Comparison of ENCODE assay signal across 22 cellular contexts in the genomic region with DNA sequence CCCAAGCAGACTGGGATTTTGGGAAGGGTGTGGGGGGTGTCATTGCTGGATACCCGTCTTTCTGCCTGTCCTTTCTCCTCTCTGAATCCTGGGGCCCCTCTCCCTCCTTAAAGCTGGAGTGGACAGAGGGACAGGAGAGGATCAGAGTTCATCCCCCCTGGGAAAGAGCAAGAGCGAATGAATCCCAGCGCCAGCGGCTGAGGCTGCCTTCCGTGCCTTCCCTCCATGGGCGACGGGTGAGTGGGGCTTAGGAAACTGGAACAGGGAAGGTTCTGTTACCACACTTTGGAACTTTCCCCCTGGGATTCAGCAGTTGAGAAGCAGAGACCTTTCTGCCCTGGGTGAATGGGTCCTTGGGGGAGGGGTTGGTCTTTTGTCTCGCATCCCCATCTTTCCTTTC. TPM values are rescaled to one million over a fixed set of nuclear protein-coding genes. Genes with fewer than 3 reads are reported as not detected.
DNase-seq lines count a peak whose midpoint lies in the region; ATAC-seq, FAIRE-seq and TF ChIP-seq lines count a peak whose summit lies in the region.
"Had no signal": no experiment of that assay in that cellular context is flagged by ENCODE, and none has a peak within 500 bp of the region (broad histone marks: within the 10 kb centered on the region; RNA-seq: fewer than 3 reads in every experiment).

No MANE protein-coding gene starts in this region.

- H4K20me1 ChIP-seq in H1 (replicated peaks in 1 of 2; ENCODE audit: control insufficient read depth in 1 of 2, insufficient read depth in 2 of 2, low read length in 2 of 2), result no peaks in the 10 kb centered on the region

- no peaks in the 10 kb centered on the region for H3K79me2 ChIP-seq in H1 (ENCODE audit: control insufficient read depth in 1 of 2, insufficient read depth in 2 of 2, low read length in 2 of 2)

- H4K91ac ChIP-seq in H1 (replicated peaks; ENCODE audit: insufficient read length, low read length), result no peak overlapping the region
- H4K91ac ChIP-seq in neuronal stem cell (ENCODE audit: low read depth, low read length, poor library complexity), result no peak overlapping the region

- H3K14ac ChIP-seq in H1 (ENCODE audit: insufficient read length) (peak overlapping the region; percentile 12), neuronal stem cell (ENCODE audit: low read length) (no peak overlapping the region)

- peak overlapping the region; percentile 41 for H3K27ac Mint-ChIP-seq in activated naive CD4-positive, alpha-beta T cell treated with anti-CD3 and anti-CD28 coated beads, Interleukin-2, amount 50 U/mL, for 24 hours
- H3K27ac Mint-ChIP-seq: B cell; CD4-positive, alpha-beta T cell had no signal

- H3K23ac ChIP-seq in H1 (ENCODE audit: insufficient read length) (no peak overlapping the region), neuronal stem cell (ENCODE audit: low read depth, low read length, poor library complexity) (no peak overlapping the region)

- H2BK5ac ChIP-seq in H1 (ENCODE audit: low read depth, low read length) (no peak overlapping the region; the same call in 1 of the 2 replicates), neuronal stem cell (ENCODE audit: low read length) (no peak overlapping the region)

- no peak overlapping the region for H2BK20ac ChIP-seq in H1 (ENCODE audit: low read length)

- H3K23me2 ChIP-seq in H1 (ENCODE audit: low read depth, low read length), result no peaks in the 10 kb centered on the region

- H2BK120ac ChIP-seq in H1 (replicated peaks; ENCODE audit: low read depth, low read length) (no peak overlapping the region), neuronal stem cell (ENCODE audit: low read depth, low read length) (no peak overlapping the region)

- ATAC-seq in GM21423 (IDR thresholded peaks at IDR 0.05; ENCODE audit: unreplicated experiment) (no peak), HG03280 (IDR thresholded peaks at IDR 0.05; ENCODE audit: unreplicated experiment) (no peak)
- ATAC-seq: PC-3 had no signal

- H3K18ac ChIP-seq in H1 (ENCODE audit: extremely low read depth, low read length), result no peak overlapping the region; the same call in 1 of the 2 replicates
- peak overlapping the region; percentile 71 for H3K18ac ChIP-seq in neuronal stem cell (ENCODE audit: low read length)

- H3K36me3 Mint-ChIP-seq in activated naive CD4-positive, alpha-beta T cell treated with anti-CD3 and anti-CD28 coated beads, Interleukin-2, amount 50 U/mL, for 24 hours, result no peaks in the 10 kb centered on the region

- CTCF ChIA-PET in H1 (lab: Charles Lee; ENCODE audit: partially characterized antibody), result no interaction called here

- no peak for DNase-seq in activated naive CD4-positive, alpha-beta T cell (lab: John Stamatoyannopoulos, UW)
- no peak for DNase-seq in H1 (ENCODE audit: low read depth in 1 of 2, low spot score in 2 of 2)
- no peak for DNase-seq in neuronal stem cell (ENCODE audit: low spot score)
- no peak for DNase-seq in activated CD4-positive, alpha-beta T cell treated with anti-CD3 and anti-CD28 coated beads, Interleukin-2, amount 50 U/mL, for 48 hours
- DNase-seq in COLO829 (ENCODE audit: low spot score), result no peak
- DNase-seq: Calu3; CD4-positive, alpha-beta T cell; DMS53; KBM-7; MV-4-11; NCI-H1417; NCI-H187; NCI-H2227 treated with DMSO at 0.1 percent for 48 hours; NCI-H524; PC-3; RPMI8226 had no signal

- no peak overlapping the region for H3K56ac ChIP-seq in H1 (replicated peaks; ENCODE audit: insufficient read length, low read depth, low read length)

- H3K27me3 ChIP-seq in H1 (replicated peaks in 1 of 4; ENCODE audit: control insufficient read depth in 3 of 4, extremely low read depth in 1 of 4, insufficient read depth in 3 of 4, low read length in 3 of 4) (peaks cover 0 to 2% (median 0%) of the 10 kb centered on the region in 4 experiments; a peak in 1 of 7 replicates), neuronal stem cell (ENCODE audit: control insufficient read depth in 3 of 3, insufficient read depth in 3 of 3, low read depth in 1 of 3, low read length in 3 of 3) (peaks cover 0 to 4% (median 0%) of the 10 kb centered on the region in 3 experiments)

- H2AK5ac ChIP-seq in H1 (ENCODE audit: low read depth, low read length) (no peak overlapping the region), neuronal stem cell (ENCODE audit: low read depth, low read length) (no peak overlapping the region)

- H2AFZ ChIP-seq in H1 (ENCODE audit: low read length) (peak overlapping the region; percentile 76), neuronal stem cell (ENCODE audit: low read length) (peak overlapping the region; percentile 51)

- H3K4me3 Mint-ChIP-seq in activated naive CD4-positive, alpha-beta T cell treated with anti-CD3 and anti-CD28 coated beads, Interleukin-2, amount 50 U/mL, for 24 hours, result no peak overlapping the region
- H3K4me3 Mint-ChIP-seq: B cell; CD4-positive, alpha-beta T cell had no signal

- no peaks in the 10 kb centered on the region for H3K4me1 Mint-ChIP-seq in activated naive CD4-positive, alpha-beta T cell treated with anti-CD3 and anti-CD28 coated beads, Interleukin-2, amount 50 U/mL, for 24 hours

- H3K79me1 ChIP-seq in H1 (ENCODE audit: low read depth, low read length) (no peaks in the 10 kb centered on the region), neuronal stem cell (ENCODE audit: low read depth, low read length) (no peaks in the 10 kb centered on the region)

- H3K4me3 ChIP-seq in H1 (ENCODE audit: extremely low read depth in 1 of 4, insufficient read depth in 2 of 4, low read depth in 3 of 4, low read length in 4 of 4), result no peak overlapping the region
- no peak overlapping the region for H3K4me3 ChIP-seq in neuronal stem cell (ENCODE audit: low read length in 2 of 2)

- POLR2A ChIA-PET in H1 (lab: Charles Lee; ENCODE audit: partially characterized antibody), result no interaction called here

- H3K4me1 ChIP-seq in H1 (replicated peaks in 1 of 4; ENCODE audit: control insufficient read depth in 3 of 4, insufficient read depth in 4 of 4, low read length in 3 of 4) (peaks cover 0 to 7% (median 4%) of the 10 kb centered on the region in 4 experiments; a peak in 5 of 7 replicates), neuronal stem cell (ENCODE audit: control insufficient read depth in 2 of 2, insufficient read depth in 1 of 2, low read depth in 1 of 2, low read length in 2 of 2) (peaks cover 4 to 10% of the 10 kb centered on the region in 2 donors)

- no peak overlapping the region for H2BK15ac ChIP-seq in H1 (ENCODE audit: low read length)
- H2BK15ac ChIP-seq in neuronal stem cell (ENCODE audit: low read length), result no peak overlapping the region

- H4K5ac ChIP-seq in H1 (ENCODE audit: insufficient read length, low read depth, low read length), result no peak overlapping the region

- H3K27ac ChIP-seq in H1 (ENCODE audit: low read depth, low read length) (no peak overlapping the region), neuronal stem cell (replicated peaks; ENCODE audit: low read length) (no peak overlapping the region)

- H2BK12ac ChIP-seq in H1 (ENCODE audit: low read depth, low read length) (peak overlapping the region; percentile 39; the same call in 1 of the 2 replicates), neuronal stem cell (ENCODE audit: low read length) (no peak overlapping the region)

- no peaks in the 10 kb centered on the region for H3K9me3 Mint-ChIP-seq in activated naive CD4-positive, alpha-beta T cell treated with anti-CD3 and anti-CD28 coated beads, Interleukin-2, amount 50 U/mL, for 24 hours
- H3K9me3 Mint-ChIP-seq: CD4-positive, alpha-beta T cell had no signal

- 83% methylated on average over 7 of the region's 8 CpGs; no CpG with 5 or more reads in 1 of the 2 experiments for WGBS in H1 (ENCODE audit: extremely low coverage in 1 of 2, insufficient coverage in 1 of 2, insufficient read length in 1 of 2, insufficient replicate concordance in 2 of 2, low coverage in 1 of 2, low lambda C conversion rate in 2 of 2, missing lambda C conversion rate in 1 of 2), 2 experiments
- no CpG with 5 or more reads among the region's 8 CpGs for WGBS in neuronal stem cell (ENCODE audit: extremely low coverage in 2 of 2, insufficient read length in 2 of 2, insufficient replicate concordance in 1 of 2), 2 donors

- TF ChIP-seq POLR2A in H1 (IDR thresholded peaks at IDR 0.05; ENCODE audit: control extremely low read depth in 1 of 2, low read depth in 2 of 2, low read length in 2 of 2), result no peak

- H4K8ac ChIP-seq in H1 (ENCODE audit: extremely low read depth, insufficient read depth, low read length), result no peak overlapping the region; the same call in 1 of the 2 replicates
- H4K8ac ChIP-seq in neuronal stem cell (ENCODE audit: low read depth, low read length), result no peak overlapping the region

- FAIRE-seq in H1 (lab: Jason Lieb, UNC), result no peak
- FAIRE-seq: GM12891, GM19239 had no signal

- no peak for TF ChIP-seq RAD21 in H1 (IDR thresholded peaks at IDR 0.05 in 1 of 2, conservative IDR thresholded peaks at IDR 0.05 in 1 of 2; ENCODE audit: low read depth in 2 of 2, low read length in 2 of 2)

- no peak for TF ChIP-seq EP300 in H1 (IDR thresholded peaks at IDR 0.05; ENCODE audit: borderline replicate concordance in 1 of 2, low read depth in 2 of 2, low read length in 2 of 2)

- H3K36me3 ChIP-seq in H1 (ENCODE audit: control insufficient read depth in 2 of 4, insufficient read depth in 4 of 4, low read length in 3 of 4), result no peaks in the 10 kb centered on the region
- no peaks in the 10 kb centered on the region for H3K36me3 ChIP-seq in neuronal stem cell (replicated peaks in 1 of 2; ENCODE audit: control insufficient read depth in 2 of 2, insufficient read depth in 2 of 2, low read length in 2 of 2)

- no peak overlapping the region for H3K9ac ChIP-seq in H1 (replicated peaks in 1 of 4; ENCODE audit: extremely low read depth in 1 of 4, low read depth in 3 of 4, low read length in 3 of 4)
- H3K9ac ChIP-seq in neuronal stem cell (ENCODE audit: low read depth, low read length, poor library complexity), result no peak overlapping the region

- H3K9me3 ChIP-seq in H1 (ENCODE audit: insufficient read depth in 2 of 2, low read depth in 1 of 2, low read length in 1 of 2) (no peaks in the 10 kb centered on the region), neuronal stem cell (replicated peaks in 1 of 2; ENCODE audit: control insufficient read depth in 2 of 2, insufficient read depth in 1 of 2, low read depth in 1 of 2, low read length in 2 of 2) (no peaks in the 10 kb centered on the region)

- H3K4ac ChIP-seq in H1 (replicated peaks; ENCODE audit: insufficient read length, low read depth, low read length) (no peak overlapping the region), neuronal stem cell (ENCODE audit: low read length) (no peak overlapping the region)

- no peak overlapping the region for H3K4me2 ChIP-seq in H1 (ENCODE audit: insufficient read depth in 1 of 2, low read depth in 2 of 2, low read length in 2 of 2)
- H3K4me2 ChIP-seq in neuronal stem cell (ENCODE audit: insufficient read depth, low read length, poor library complexity, severe bottlenecking), result no peak overlapping the region

- H3K27me3 Mint-ChIP-seq in activated naive CD4-positive, alpha-beta T cell treated with anti-CD3 and anti-CD28 coated beads, Interleukin-2, amount 50 U/mL, for 24 hours, result no peaks in the 10 kb centered on the region
- H3K27me3 Mint-ChIP-seq: CD4-positive, alpha-beta T cell had no signal

- TF ChIP-seq CTCF in H1 (IDR thresholded peaks at IDR 0.05; ENCODE audit: control extremely low read depth in 1 of 3, insufficient read depth in 1 of 3, low read depth in 1 of 3, low read length in 3 of 3), result no peak

RNA-seq across cellular contexts. Expression of a gene that starts 16.2 kb away (rescaled TPM):
- total RNA-seq in H1 (2021; fragmentation: NEBNext Ultra II Directional; extraction: Animal tissue kit (Norgen Biotek cat#: 25700)), result 1.5 and 1.9 TPM in 2 replicates
- polyA plus RNA-seq in H1 (2011; rRNA removed), result 0.59 and 0.78 TPM in 2 replicates
- 0.40 TPM for polyA plus RNA-seq in H1 (2011; cell fraction: cytosol; rRNA removed)
- 1.1 TPM for polyA plus RNA-seq in H1 (2011; cell fraction: nucleus; rRNA removed)
- 1.1 to 2.2 TPM (median 1.5 TPM) in 4 replicates for polyA plus RNA-seq in H1 (2012, experiment 1 of 2)
- 1.4 TPM for polyA plus RNA-seq in H1 (2012, experiment 2 of 2)
- 1.7 TPM for polyA plus RNA-seq in H1 (2013, experiment 1 of 2)
- 1.4 TPM for polyA plus RNA-seq in H1 (2013, experiment 2 of 2)
- 1.3 and 1.4 TPM in 2 replicates for polyA minus RNA-seq in H1 (2011; rRNA and poly(A)+ RNA removed)
- polyA minus RNA-seq in H1 (2011; cell fraction: cytosol; rRNA and poly(A)+ RNA removed), result 1.1 TPM
- 3.5 TPM for polyA minus RNA-seq in H1 (2011; cell fraction: nucleus; rRNA and poly(A)+ RNA removed)
- 1.3 TPM for polyA plus RNA-seq in neuronal stem cell (2013, experiment 1 of 2)
- 1.6 TPM for polyA plus RNA-seq in neuronal stem cell (2013, experiment 2 of 2)
